2 cellular contexts compared by ENCODE assay signal in the genomic region with DNA sequence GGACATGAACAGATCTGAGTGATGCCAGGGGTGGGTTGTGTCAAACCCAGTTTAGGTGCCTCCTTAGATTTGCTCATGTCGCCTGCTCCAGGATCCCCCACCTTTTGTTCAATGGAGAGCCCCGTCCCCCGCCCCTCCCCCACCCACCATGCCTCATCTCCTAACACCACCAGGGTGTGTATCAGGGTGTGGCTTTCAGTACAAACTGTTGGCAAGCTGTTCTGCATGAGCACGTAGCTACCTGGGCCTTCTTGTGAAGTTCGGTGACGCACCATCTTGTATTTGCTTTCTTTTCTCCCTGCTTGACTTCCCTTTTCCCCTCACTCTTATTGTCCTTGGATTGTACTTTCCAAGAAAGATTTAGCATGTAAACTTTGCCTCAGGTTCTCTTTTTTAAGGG.
TF ChIP-seq lines count a peak whose summit lies in the region.

No MANE protein-coding gene starts in this region.

TF ChIP-seq in HCT116, 20 proteins besides CTCF, POLR2A, EP300 and RAD21:
- TF ChIP-seq EGR1 (IDR thresholded peaks at IDR 0.05; ENCODE audit: low read depth): no peak
- no peak for TF ChIP-seq FOSL1 (IDR thresholded peaks at IDR 0.05; ENCODE audit: low read depth)
- TF ChIP-seq, protein P1, sequence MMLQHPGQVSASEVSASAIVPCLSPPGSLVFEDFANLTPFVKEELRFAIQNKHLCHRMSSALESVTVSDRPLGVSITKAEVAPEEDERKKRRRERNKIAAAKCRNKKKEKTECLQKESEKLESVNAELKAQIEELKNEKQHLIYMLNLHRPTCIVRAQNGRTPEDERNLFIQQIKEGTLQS (IDR thresholded peaks at IDR 0.05): no peak
- no peak for TF ChIP-seq POLR2AphosphoS5 (IDR thresholded peaks at IDR 0.05; ENCODE audit: low read depth, low read length)
- no peak for TF ChIP-seq EZH2phosphoT487 (IDR thresholded peaks at IDR 0.05; ENCODE audit: borderline replicate concordance)
- TF ChIP-seq CBX3 (IDR thresholded peaks at IDR 0.05; ENCODE audit: low read depth): no peak
- TF ChIP-seq, protein P2, sequence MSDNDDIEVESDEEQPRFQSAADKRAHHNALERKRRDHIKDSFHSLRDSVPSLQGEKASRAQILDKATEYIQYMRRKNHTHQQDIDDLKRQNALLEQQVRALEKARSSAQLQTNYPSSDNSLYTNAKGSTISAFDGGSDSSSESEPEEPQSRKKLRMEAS (IDR thresholded peaks at IDR 0.05): no peak
- no peak for TF ChIP-seq CEBPB (IDR thresholded peaks at IDR 0.05; ENCODE audit: low read depth)
- TF ChIP-seq ELF1 (IDR thresholded peaks at IDR 0.05; ENCODE audit: borderline replicate concordance, low read depth): no peak
- TF ChIP-seq REST (IDR thresholded peaks at IDR 0.05; ENCODE audit: low read depth): no peak
- TF ChIP-seq ZNF274 (IDR thresholded peaks at IDR 0.05; ENCODE audit: low read depth, low read length): no peak
- no peak for TF ChIP-seq TCF7L2 (IDR thresholded peaks at IDR 0.05; ENCODE audit: borderline replicate concordance, extremely low read depth, insufficient read depth, insufficient read length)
- TF ChIP-seq, protein P3, sequence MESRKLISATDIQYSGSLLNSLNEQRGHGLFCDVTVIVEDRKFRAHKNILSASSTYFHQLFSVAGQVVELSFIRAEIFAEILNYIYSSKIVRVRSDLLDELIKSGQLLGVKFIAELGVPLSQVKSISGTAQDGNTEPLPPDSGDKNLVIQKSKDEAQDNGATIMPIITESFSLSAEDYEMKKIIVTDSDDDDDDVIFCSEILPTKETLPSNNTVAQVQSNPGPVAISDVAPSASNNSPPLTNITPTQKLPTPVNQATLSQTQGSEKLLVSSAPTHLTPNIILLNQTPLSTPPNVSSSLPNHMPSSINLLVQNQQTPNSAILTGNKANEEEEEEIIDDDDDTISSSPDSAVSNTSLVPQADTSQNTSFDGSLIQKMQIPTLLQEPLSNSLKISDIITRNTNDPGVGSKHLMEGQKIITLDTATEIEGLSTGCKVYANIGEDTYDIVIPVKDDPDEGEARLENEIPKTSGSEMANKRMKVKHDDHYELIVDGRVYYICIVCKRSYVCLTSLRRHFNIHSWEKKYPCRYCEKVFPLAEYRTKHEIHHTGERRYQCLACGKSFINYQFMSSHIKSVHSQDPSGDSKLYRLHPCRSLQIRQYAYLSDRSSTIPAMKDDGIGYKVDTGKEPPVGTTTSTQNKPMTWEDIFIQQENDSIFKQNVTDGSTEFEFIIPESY (IDR thresholded peaks at IDR 0.05; ENCODE audit: extremely low read depth, insufficient replicate concordance, low read length): no peak
- no peak for TF ChIP-seq YY1 (IDR thresholded peaks at IDR 0.05; ENCODE audit: extremely low read depth, insufficient replicate concordance, low read depth, low read length)

TF ChIP-seq in K562, 482 proteins besides CTCF, POLR2A, EP300 and RAD21:
- TF ChIP-seq RFX5 (IDR thresholded peaks at IDR 0.05; ENCODE audit: low read depth, low read length): no peak
- 0 out of 2 replicates have a peak, but pooled peaks have one; percentile 1 for TF ChIP-seq SPI1 (IDR thresholded peaks at IDR 0.05; ENCODE audit: borderline replicate concordance, low read depth, low read length)
- TF ChIP-seq ESRRA (IDR thresholded peaks at IDR 0.05; ENCODE audit: borderline replicate concordance, low read depth): no peak
- TF ChIP-seq, protein P3 (CRISPR knock-in tag; IDR thresholded peaks at IDR 0.05): no peak
- TF ChIP-seq ELF1 (tag; IDR thresholded peaks at IDR 0.05): no peak
TF ChIP-seq in K562: peak in this region for 1.
